Comparison of ENCODE assay signal across 17 cellular contexts in genomic region chr9:136044207-136044970, GRCh38.
"Had no signal": no experiment of that assay in that cellular context is flagged by ENCODE, and none has a peak within 500 bp of the region (broad histone marks: within the 10 kb centered on the region; RNA-seq: fewer than 3 reads in every experiment).

No MANE protein-coding gene starts in this region.

- FAIRE-seq: frontal cortex, keratinocyte had no signal

- H3K36me3 Mint-ChIP-seq: activated naive CD4-positive, alpha-beta T cell treated with anti-CD3 and anti-CD28 coated beads, Interleukin-2, amount 10 ng/mL, durations not matched to agents 7 days and 5 days had no signal

- H3K4me3 ChIP-seq: coronary artery, left ventricle myocardium inferior, suprapubic skin had no signal

- H3K27ac ChIP-seq: brain microvascular endothelial cell, coronary artery, left ventricle myocardium inferior, suprapubic skin had no signal

- H3K9me3 Mint-ChIP-seq: activated CD4-positive, alpha-beta T cell treated with anti-CD3 and anti-CD28 coated beads, Interleukin-2, amount 10 ng/mL, durations not matched to agents 24 days and 14 days had no signal

- H3K27me3 Mint-ChIP-seq: activated CD4-positive, alpha-beta T cell treated with anti-CD3 and anti-CD28 coated beads, Interleukin-2, amount 10 ng/mL, durations not matched to agents 24 days and 14 days; activated CD8-positive, alpha-beta T cell treated with anti-CD3 and anti-CD28 coated beads for 36 hours; activated naive CD8-positive, alpha-beta T cell treated with anti-CD3 and anti-CD28 coated beads, Interleukin-2, amount 50 U/mL, for 24 hours; activated T-cell treated with anti-CD3 and anti-CD28 coated beads, Interleukin-2, amount 50 U/mL, for 24 hours; naive thymus-derived CD8-positive, alpha-beta T cell; type B pancreatic cell had no signal

- H3K27me3 ChIP-seq: brain microvascular endothelial cell, suprapubic skin had no signal

- H3K4me3 Mint-ChIP-seq: activated CD4-positive, alpha-beta T cell treated with anti-CD3 and anti-CD28 coated beads, Interleukin-2, amount 10 ng/mL, durations not matched to agents 24 days and 14 days; activated CD8-positive, alpha-beta T cell treated with anti-CD3 and anti-CD28 coated beads for 36 hours; activated naive CD4-positive, alpha-beta T cell treated with anti-CD3 and anti-CD28 coated beads, Interleukin-2, amount 10 ng/mL, durations not matched to agents 7 days and 5 days; activated naive CD8-positive, alpha-beta T cell treated with anti-CD3 and anti-CD28 coated beads, Interleukin-2, amount 50 U/mL, for 24 hours; activated T-cell treated with anti-CD3 and anti-CD28 coated beads, Interleukin-2, amount 50 U/mL, for 24 hours; memory B cell; naive thymus-derived CD8-positive, alpha-beta T cell; type B pancreatic cell had no signal

- H3K27ac Mint-ChIP-seq: activated CD4-positive, alpha-beta T cell treated with anti-CD3 and anti-CD28 coated beads, Interleukin-2, amount 10 ng/mL, durations not matched to agents 24 days and 14 days; activated CD8-positive, alpha-beta T cell treated with anti-CD3 and anti-CD28 coated beads for 36 hours; activated naive CD4-positive, alpha-beta T cell treated with anti-CD3 and anti-CD28 coated beads, Interleukin-2, amount 10 ng/mL, durations not matched to agents 7 days and 5 days; activated naive CD8-positive, alpha-beta T cell treated with anti-CD3 and anti-CD28 coated beads, Interleukin-2, amount 50 U/mL, for 24 hours; activated T-cell treated with anti-CD3 and anti-CD28 coated beads, Interleukin-2, amount 50 U/mL, for 24 hours; activated T-helper 2 cell treated with anti-CD3 and anti-CD28 coated beads, Interferon-gamma antibody, Interleukin-2, Interleukin-4, amounts not matched to agents 10 μg/mL and 5 μg/mL and 100 μg/mL, durations not matched to agents 14 hours and 24 hours and 36 hours; memory B cell; naive thymus-derived CD8-positive, alpha-beta T cell; type B pancreatic cell had no signal

- DNase-seq: activated CD4-positive, alpha-beta T cell treated with anti-CD3 and anti-CD28 coated beads, Interleukin-2, amount 10 ng/mL, durations not matched to agents 24 days and 14 days; activated CD8-positive, alpha-beta T cell treated with anti-CD3 and anti-CD28 coated beads for 36 hours; activated naive CD4-positive, alpha-beta T cell treated with anti-CD3 and anti-CD28 coated beads, Interleukin-2, amount 10 ng/mL, durations not matched to agents 7 days and 5 days; activated naive CD8-positive, alpha-beta T cell treated with anti-CD3 and anti-CD28 coated beads, Interleukin-2, amount 50 U/mL, for 24 hours; activated T-cell treated with anti-CD3 and anti-CD28 coated beads, Interleukin-2, amount 50 U/mL, for 24 hours; brain microvascular endothelial cell; left ventricle myocardium inferior; stimulated activated naive CD8-positive, alpha-beta T cell treated with anti-CD3 and anti-CD28 coated beads, Interleukin-15, Interleukin-2, amounts not matched to agents 100 U/mL and 50 U/mL, for 24 hours; T1000 had no signal

- H3K4me1 Mint-ChIP-seq: activated CD4-positive, alpha-beta T cell treated with anti-CD3 and anti-CD28 coated beads, Interleukin-2, amount 10 ng/mL, durations not matched to agents 24 days and 14 days; activated naive CD4-positive, alpha-beta T cell treated with anti-CD3 and anti-CD28 coated beads, Interleukin-2, amount 10 ng/mL, durations not matched to agents 7 days and 5 days; activated naive CD8-positive, alpha-beta T cell treated with anti-CD3 and anti-CD28 coated beads, Interleukin-2, amount 50 U/mL, for 24 hours had no signal

- ATAC-seq: activated CD8-positive, alpha-beta T cell treated with anti-CD3 and anti-CD28 coated beads for 36 hours; activated naive CD8-positive, alpha-beta T cell treated with anti-CD3 and anti-CD28 coated beads, Interleukin-2, amount 50 U/mL, for 24 hours; naive thymus-derived CD8-positive, alpha-beta T cell; stimulated activated naive CD8-positive, alpha-beta T cell treated with anti-CD3 and anti-CD28 coated beads, Interleukin-15, Interleukin-2, amounts not matched to agents 100 U/mL and 50 U/mL, for 24 hours had no signal
